Comparison of ENCODE assay signal across 1 cellular context in the genomic region with DNA sequence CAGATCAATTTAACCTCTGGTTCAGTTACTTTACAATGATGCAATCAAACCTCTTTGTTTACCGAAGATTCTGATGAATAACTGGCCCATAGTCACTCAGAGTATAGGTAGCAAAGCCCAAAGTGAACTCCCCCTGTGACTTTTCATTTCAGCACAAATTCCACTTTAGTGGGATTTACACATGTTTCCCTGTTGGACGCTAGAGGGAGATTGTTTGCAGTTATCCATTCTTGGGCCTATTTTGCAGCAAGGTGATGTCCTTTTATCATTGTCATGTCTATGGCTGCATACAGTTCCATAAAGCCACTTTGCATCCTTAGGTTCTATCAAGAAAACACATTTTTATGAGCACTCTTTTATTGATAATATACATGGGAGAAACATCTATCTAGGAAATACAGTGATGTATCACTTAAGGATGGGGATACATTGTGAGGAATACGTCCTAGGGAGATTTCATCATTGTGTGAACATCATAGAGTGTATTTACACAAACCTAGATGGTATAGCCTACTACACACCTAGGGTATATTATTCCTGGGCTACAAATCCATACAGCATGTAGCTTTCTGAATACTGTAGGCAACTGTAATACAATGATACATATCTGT.
TF ChIP-seq lines count a peak whose summit lies in the region.

No MANE protein-coding gene starts in this region.

TF ChIP-seq in HCT116, 20 proteins besides CTCF, POLR2A, EP300 and RAD21 (continued from another document):
- no peak for TF ChIP-seq ZBTB33 (IDR thresholded peaks at IDR 0.05; ENCODE audit: extremely low read depth, insufficient replicate concordance, low read length)
- no peak for TF ChIP-seq ATF3 (IDR thresholded peaks at IDR 0.05)
- no peak for TF ChIP-seq SP1 (IDR thresholded peaks at IDR 0.05; ENCODE audit: low read depth)
- TF ChIP-seq REST (IDR thresholded peaks at IDR 0.05; ENCODE audit: low read depth): no peak
- no peak for TF ChIP-seq YY1 (IDR thresholded peaks at IDR 0.05; ENCODE audit: extremely low read depth, insufficient replicate concordance, low read depth, low read length)
- TF ChIP-seq EZH2 (IDR thresholded peaks at IDR 0.05): no peak
- no peak for TF ChIP-seq ZFX (IDR thresholded peaks at IDR 0.05)
- no peak for TF ChIP-seq FOSL1 (IDR thresholded peaks at IDR 0.05; ENCODE audit: low read depth)
- TF ChIP-seq SRF (IDR thresholded peaks at IDR 0.05; ENCODE audit: low read depth): no peak
- no peak for TF ChIP-seq TCF7L2 (IDR thresholded peaks at IDR 0.05; ENCODE audit: borderline replicate concordance, extremely low read depth, insufficient read depth, insufficient read length)
- TF ChIP-seq SIN3A (IDR thresholded peaks at IDR 0.05; ENCODE audit: low read depth): no peak
